ENCODE assay signal across 33 cellular contexts in genomic region chr20:9110916-9111432, GRCh38. TPM values are rescaled to one million over a fixed set of nuclear protein-coding genes. Genes with fewer than 3 reads are reported as not detected.
A peak's percentile ranks its signal among the peaks of the same experiment; 100 is the strongest.
DNase-seq lines count a peak whose midpoint lies in the region; ATAC-seq, FAIRE-seq and TF ChIP-seq lines count a peak whose summit lies in the region.
"Had no signal": no experiment of that assay in that cellular context is flagged by ENCODE, and none has a peak within 500 bp of the region (broad histone marks: within the 10 kb centered on the region; RNA-seq: fewer than 3 reads in every experiment).

No MANE protein-coding gene starts in this region.

- CTCF ChIA-PET in HepG2 (lab: Yijun Ruan, JAX; ENCODE audit: low intra/inter-chr PET ratio, low total read pairs), result no interaction called here

- no peaks in the 10 kb centered on the region for H3K27me3 Mint-ChIP-seq in stimulated activated naive CD8-positive, alpha-beta T cell treated with anti-CD3 and anti-CD28 coated beads, Interleukin-15, amount 100 ng/mL, for 72 hours
- H3K27me3 Mint-ChIP-seq: activated CD8-positive, alpha-beta memory T cell treated with anti-CD3 and anti-CD28 coated beads, Interleukin-2, amount 10 ng/mL, durations not matched to agents 7 days and 5 days; CD8-positive, alpha-beta memory T cell; effector memory CD8-positive, alpha-beta T cell had no signal

- POLR2A ChIA-PET in HepG2 (lab: Yijun Ruan, JAX), result no interaction called here

- no peak overlapping the region for H3K4me3 Mint-ChIP-seq in stimulated activated naive CD8-positive, alpha-beta T cell treated with anti-CD3 and anti-CD28 coated beads, Interleukin-15, amount 100 ng/mL, for 72 hours
- H3K4me3 Mint-ChIP-seq: activated CD8-positive, alpha-beta memory T cell treated with anti-CD3 and anti-CD28 coated beads, Interleukin-2, amount 10 ng/mL, durations not matched to agents 7 days and 5 days; CD8-positive, alpha-beta memory T cell; effector memory CD8-positive, alpha-beta T cell; natural killer cell; WTC11 had no signal

- TF ChIP-seq RAD21 in HepG2 (CRISPR knock-in tag; IDR thresholded peaks at IDR 0.05), result no peak

- H3K27ac ChIP-seq in left ventricle myocardium inferior (replicated peaks), result peak overlapping the region; percentile 83
- peak overlapping the region in 1 of 2 donors; percentile 70 for H3K27ac ChIP-seq in right atrium auricular region
- H3K27ac ChIP-seq in urinary bladder (ENCODE audit: low read depth), result peak overlapping the region; percentile 10
- H3K27ac ChIP-seq in HepG2 (ENCODE audit: extremely low read length, insufficient read depth, low read length), result no peak overlapping the region
- H3K27ac ChIP-seq: gastrocnemius medialis, hepatocyte, SJCRH30, stomach, vagina had no signal

- no peaks in the 10 kb centered on the region for H3K4me1 Mint-ChIP-seq in stimulated activated naive CD8-positive, alpha-beta T cell treated with anti-CD3 and anti-CD28 coated beads, Interleukin-15, amount 100 ng/mL, for 72 hours
- H3K4me1 Mint-ChIP-seq: activated CD8-positive, alpha-beta memory T cell treated with anti-CD3 and anti-CD28 coated beads, Interleukin-2, amount 10 ng/mL, durations not matched to agents 7 days and 5 days; CD8-positive, alpha-beta memory T cell; natural killer cell had no signal

- no peak overlapping the region for H3K27ac Mint-ChIP-seq in stimulated activated naive CD8-positive, alpha-beta T cell treated with anti-CD3 and anti-CD28 coated beads, Interleukin-15, amount 100 ng/mL, for 72 hours
- H3K27ac Mint-ChIP-seq: activated CD8-positive, alpha-beta memory T cell treated with anti-CD3 and anti-CD28 coated beads, Interleukin-2, amount 10 ng/mL, durations not matched to agents 7 days and 5 days; CD8-positive, alpha-beta memory T cell; effector memory CD8-positive, alpha-beta T cell; natural killer cell; WTC11 had no signal

- DNase-seq in left ventricle myocardium inferior (no peak), right atrium auricular region (ENCODE audit: low spot score) (no peak), adipocyte (ENCODE audit: low read depth) (peak; percentile 54), kidney glomerular epithelial cell (lab: John Stamatoyannopoulos, UW) (peak; percentile 6), HepG2 (ENCODE audit: low spot score) (no peak)
- no peak for DNase-seq in stimulated activated naive CD8-positive, alpha-beta T cell treated with anti-CD3 and anti-CD28 coated beads, Interleukin-15, amount 100 ng/mL, for 72 hours
- DNase-seq: activated CD4-positive, alpha-beta T cell treated with anti-CD3 and anti-CD28 coated beads, Interleukin-2, amount 50 U/mL, for 1 hour; activated CD8-positive, alpha-beta memory T cell treated with anti-CD3 and anti-CD28 coated beads, Interleukin-2, amount 10 ng/mL, durations not matched to agents 7 days and 5 days; activated T-cell treated with anti-CD3 and anti-CD28 coated beads, Interleukin-2, amount 50 U/mL, for 48 hours; CD8-positive, alpha-beta memory T cell; central memory CD4-positive, alpha-beta T cell; effector memory CD8-positive, alpha-beta T cell; EL; erythroblast; H7; Karpas-422; mucosa of descending colon; natural killer cell; NCI-H146; NCI-H2107; NCI-H774; occipital lobe; SJCRH30; stomach; SW 1271; T1000 had no signal

- H3K9me3 Mint-ChIP-seq in stimulated activated naive CD8-positive, alpha-beta T cell treated with anti-CD3 and anti-CD28 coated beads, Interleukin-15, amount 100 ng/mL, for 72 hours, result no peaks in the 10 kb centered on the region
- H3K9me3 Mint-ChIP-seq: WTC11 had no signal

- TF ChIP-seq EP300 in HepG2 (IDR thresholded peaks at IDR 0.05; ENCODE audit: low read depth in 2 of 2, low read length in 2 of 2), result no peak
- no peak for TF ChIP-seq EP300 in HepG2 (CRISPR knock-in tag; IDR thresholded peaks at IDR 0.05; ENCODE audit: borderline replicate concordance)

- no TSS peak for BruUV-seq in HepG2 (replicated peaks; lab: Mats Ljungman, UMichigan)

- H3K4me3 ChIP-seq in left ventricle myocardium inferior (no peak overlapping the region), right atrium auricular region (no peak overlapping the region), adipocyte (ENCODE audit: low read length) (no peak overlapping the region), urinary bladder (ENCODE audit: low read depth, low read length) (no peak overlapping the region), HepG2 (replicated peaks in 1 of 3; ENCODE audit: insufficient read depth in 1 of 3, low read depth in 2 of 3, low read length in 3 of 3) (no peak overlapping the region)
- H3K4me3 ChIP-seq: gastrocnemius medialis, hepatocyte, mucosa of descending colon, SJCRH30, smooth muscle cell, stomach, vagina had no signal

- intact Hi-C loops in left ventricle myocardium inferior (cut with micrococcal nuclease) (no loop called here), HepG2 (cut with micrococcal nuclease; ENCODE audit: unreplicated experiment) (no loop called here)

- no peaks in the 10 kb centered on the region for H3K27me3 ChIP-seq in left ventricle myocardium inferior (ENCODE audit: low read depth)
- H3K27me3 ChIP-seq in right atrium auricular region, result no peaks in the 10 kb centered on the region
- no peaks in the 10 kb centered on the region for H3K27me3 ChIP-seq in adipocyte (replicated peaks; ENCODE audit: control insufficient read depth, insufficient read depth, low read length)
- no peaks in the 10 kb centered on the region for H3K27me3 ChIP-seq in HepG2 (ENCODE audit: control insufficient read depth in 1 of 2, insufficient read depth in 2 of 2, low read length in 2 of 2)
- H3K27me3 ChIP-seq: gastrocnemius medialis, hepatocyte, SJCRH30, stomach, vagina had no signal

- H3K36me3 ChIP-seq in left ventricle myocardium inferior, result no peaks in the 10 kb centered on the region
- no peaks in the 10 kb centered on the region for H3K36me3 ChIP-seq in right atrium auricular region
- no peaks in the 10 kb centered on the region for H3K36me3 ChIP-seq in adipocyte (ENCODE audit: control insufficient read depth, insufficient read depth, low read length, severe bottlenecking)
- no peaks in the 10 kb centered on the region for H3K36me3 ChIP-seq in urinary bladder (ENCODE audit: insufficient read depth)
- no peaks in the 10 kb centered on the region for H3K36me3 ChIP-seq in HepG2 (replicated peaks in 1 of 2; ENCODE audit: control insufficient read depth in 1 of 2, insufficient read depth in 2 of 2, low read length in 2 of 2)
- H3K36me3 ChIP-seq: gastrocnemius medialis, SJCRH30, stomach, vagina had no signal

- no peak for ATAC-seq in GM18502 (IDR thresholded peaks at IDR 0.05; ENCODE audit: poor library complexity, unreplicated experiment)
- no peak for ATAC-seq in HepG2
- ATAC-seq in stimulated activated naive CD8-positive, alpha-beta T cell treated with anti-CD3 and anti-CD28 coated beads, Interleukin-15, amount 100 ng/mL, for 72 hours, result no peak
- ATAC-seq: activated CD8-positive, alpha-beta memory T cell treated with anti-CD3 and anti-CD28 coated beads, Interleukin-2, amount 10 ng/mL, durations not matched to agents 7 days and 5 days; effector memory CD8-positive, alpha-beta T cell; mucosa of descending colon; natural killer cell; WTC11 had no signal

- TF ChIP-seq CTCF in left ventricle myocardium inferior (IDR thresholded peaks at IDR 0.05; ENCODE audit: borderline replicate concordance), result no peak
- no peak for TF ChIP-seq CTCF in right atrium auricular region (IDR thresholded peaks at IDR 0.05)
- no peak for TF ChIP-seq CTCF in HepG2 (CRISPR knock-in tag; IDR thresholded peaks at IDR 0.05)

- no peak overlapping the region for H2AFZ ChIP-seq in HepG2 (ENCODE audit: low read length)
- H2AFZ ChIP-seq: hepatocyte had no signal

- no peaks in the 10 kb centered on the region for H3K79me2 ChIP-seq in HepG2 (ENCODE audit: insufficient read depth, low read length)
- H3K79me2 ChIP-seq: hepatocyte had no signal

- in situ Hi-C loops in HepG2 (cut with HindIII; ENCODE audit: extremely low pct_ligation_motif_present, low pct_unique_long_range_greater_than_20kb), result no loop called here

- H3K9me3 ChIP-seq in left ventricle myocardium inferior (replicated peaks), result no peaks in the 10 kb centered on the region
- H3K9me3 ChIP-seq in right atrium auricular region, result no peaks in the 10 kb centered on the region
- H3K9me3 ChIP-seq in adipocyte (ENCODE audit: control insufficient read depth, low read length), result no peaks in the 10 kb centered on the region
- H3K9me3 ChIP-seq in HepG2 (ENCODE audit: low read length), result no peaks in the 10 kb centered on the region
- H3K9me3 ChIP-seq: gastrocnemius medialis, mucosa of descending colon, SJCRH30, stomach, vagina had no signal

- no peak overlapping the region for H3K4me2 ChIP-seq in HepG2 (ENCODE audit: low read depth, low read length)
- H3K4me2 ChIP-seq: hepatocyte, smooth muscle cell had no signal

- no peaks in the 10 kb centered on the region for H4K20me1 ChIP-seq in HepG2 (ENCODE audit: insufficient read depth, low read length)

- H3K4me1 ChIP-seq in left ventricle myocardium inferior, result peaks cover 68% of the 10 kb centered on the region
- H3K4me1 ChIP-seq in right atrium auricular region, result peaks cover 0 to 56% of the 10 kb centered on the region in 2 donors
- H3K4me1 ChIP-seq in adipocyte (ENCODE audit: control insufficient read depth, insufficient read depth, low read length), result peaks cover 19% of the 10 kb centered on the region
- H3K4me1 ChIP-seq in urinary bladder (ENCODE audit: insufficient read depth), result no peaks in the 10 kb centered on the region
- no peaks in the 10 kb centered on the region for H3K4me1 ChIP-seq in HepG2 (ENCODE audit: insufficient read depth, low read length)
- H3K4me1 ChIP-seq: SJCRH30, vagina had no signal

- no peak for FAIRE-seq in HepG2 (lab: Jason Lieb, UNC)

- H3K9ac ChIP-seq in adipocyte (ENCODE audit: low read length) (no peak overlapping the region), HepG2 (ENCODE audit: insufficient read depth, low read depth, low read length) (no peak overlapping the region)

- 80% methylated on average over 3 of the region's 3 CpGs for WGBS in urinary bladder
- WGBS in HepG2 (ENCODE audit: low lambda C conversion rate), result 3% methylated on average over 3 of the region's 3 CpGs

- no peak for TF ChIP-seq POLR2A in HepG2 (IDR thresholded peaks at IDR 0.05; ENCODE audit: insufficient read depth in 1 of 2, low read depth in 2 of 2, low read length in 2 of 2)

RNA-seq across cellular contexts. Expression of gene PLCB4, which starts 42.1 kb away (rescaled TPM):
- 30.5 TPM for total RNA-seq in left ventricle myocardium inferior
- 10 to 100 TPM; 14.3 to 32.4 TPM for total RNA-seq in right atrium auricular region
- 32.1 TPM for total RNA-seq in urinary bladder
- 11.5 TPM for polyA plus RNA-seq in urinary bladder
- total RNA-seq in HepG2 (2016; rRNA removed; fragmentation: Illumina TruSeq; extraction: Trizol), result not detected in 2 replicates
- total RNA-seq in HepG2 (2016; cell fraction: cytosol; rRNA removed; fragmentation: Illumina TruSeq; extraction: Trizol; ENCODE audit: low read depth), result not detected in 2 replicates
- total RNA-seq in HepG2 (2016; cell fraction: insoluble cytoplasmic fraction; rRNA removed; fragmentation: Illumina TruSeq; extraction: Trizol), result 0.09 TPM in 1 of 2 replicates, not detected in the other
- total RNA-seq in HepG2 (2016; cell fraction: membrane; rRNA removed; fragmentation: Illumina TruSeq; extraction: Trizol), result not detected in 2 replicates
- total RNA-seq in HepG2 (2016; cell fraction: nucleus; rRNA removed; fragmentation: Illumina TruSeq; extraction: Trizol), result not detected in 2 replicates
- polyA plus RNA-seq in HepG2 (2011; rRNA removed), result 0.01 and 0.03 TPM in 2 replicates
- 0.01 TPM in 1 of 2 replicates, not detected in the other for polyA plus RNA-seq in HepG2 (2011; cell fraction: cytosol; rRNA removed)
- 0.02 TPM in 1 of 2 replicates, not detected in the other for polyA plus RNA-seq in HepG2 (2011; cell fraction: nucleus; rRNA removed)
- not detected in 2 replicates for polyA plus RNA-seq in HepG2 (2012)
- not detected in 2 replicates for polyA plus RNA-seq in HepG2 (2016; cell fraction: cytosol; fragmentation: Illumina TruSeq; extraction: Trizol; ENCODE audit: low read depth)
- polyA plus RNA-seq in HepG2 (2016; cell fraction: insoluble cytoplasmic fraction; fragmentation: Illumina TruSeq; extraction: Trizol; ENCODE audit: low read depth), result not detected in 2 replicates
- not detected in 2 replicates for polyA plus RNA-seq in HepG2 (2016; cell fraction: membrane; fragmentation: Illumina TruSeq; extraction: Trizol; ENCODE audit: low read depth)
- 0.11 TPM in 1 of 2 replicates, not detected in the other for polyA plus RNA-seq in HepG2 (2016; cell fraction: nucleus; fragmentation: Illumina TruSeq; extraction: Trizol; ENCODE audit: insufficient read depth, low read depth)
- 0.40 TPM in 1 of 2 replicates, not detected in the other for polyA minus RNA-seq in HepG2 (2011; rRNA and poly(A)+ RNA removed; ENCODE audit: low replicate concordance)
- polyA minus RNA-seq in HepG2 (2011; cell fraction: cytosol; rRNA and poly(A)+ RNA removed), result not detected in 2 replicates
- not detected in 2 replicates for polyA minus RNA-seq in HepG2 (2011; cell fraction: nucleus; rRNA and poly(A)+ RNA removed)
- total RNA-seq: activated CD8-positive, alpha-beta memory T cell treated with anti-CD3 and anti-CD28 coated beads, Interleukin-2, amount 10 ng/mL, durations not matched to agents 7 days and 5 days; CD8-positive, alpha-beta memory T cell had no signal
- polyA plus RNA-seq: CD8-positive, alpha-beta memory T cell had no signal

Comparison
In these comparisons a context has a peak if more than half of its experiments do, and no peak if none do; other contexts are left out.
1. DNase-seq: peak in adipocyte (single experiment) and kidney glomerular epithelial cell (single experiment); none in left ventricle myocardium inferior (single experiment), right atrium auricular region (single experiment), HepG2 (single experiment) and stimulated activated naive CD8-positive, alpha-beta T cell treated with anti-CD3 and anti-CD28 coated beads, Interleukin-15, amount 100 ng/mL, for 72 hours (0 of 2).
2. RNA of gene PLCB4, which starts 42.1 kb away (total RNA-seq): 14.3 to 32.4 TPM in right atrium auricular region, 32.1 TPM in urinary bladder (single experiment) and 30.5 TPM in left ventricle myocardium inferior (single experiment); 0.09 TPM in HepG2; every median in the first group is over 10 times any median in the second.